Comparison of ENCODE assay signal across 9 cellular contexts in genomic region chr4:148834804-148835598, GRCh38.
DNase-seq lines count a peak whose midpoint lies in the region; ATAC-seq, FAIRE-seq and TF ChIP-seq lines count a peak whose summit lies in the region.
"Had no signal": no experiment of that assay in that cellular context is flagged by ENCODE, and none has a peak within 500 bp of the region (broad histone marks: within the 10 kb centered on the region; RNA-seq: fewer than 3 reads in every experiment).

No MANE protein-coding gene starts in this region.

- H3K4me2 ChIP-seq in GM23248 (ENCODE audit: unreplicated experiment) = peak overlapping the region; percentile 1

- no peaks in the 10 kb centered on the region for H3K4me1 Mint-ChIP-seq in progenitor cell of endocrine pancreas (ENCODE audit: low read depth)

- H3K4me3 ChIP-seq in GM23248 = no peak overlapping the region
- H3K4me3 ChIP-seq in kidney (ENCODE audit: low read length in 2 of 2) = no peak overlapping the region

- H3K27ac ChIP-seq in GM23248 (peak overlapping the region; percentile 48), kidney (ENCODE audit: low read depth in 2 of 2, low read length in 2 of 2) (no peak overlapping the region)

- no peaks in the 10 kb centered on the region for H3K9me2 ChIP-seq in GM23248 (ENCODE audit: insufficient read depth)

- TF ChIP-seq CTCF in kidney (IDR thresholded peaks at IDR 0.05; ENCODE audit: borderline replicate concordance, extremely low read depth, insufficient read depth) (no peak), progenitor cell of endocrine pancreas (IDR thresholded peaks at IDR 0.05; ENCODE audit: unreplicated experiment) (no peak)

- no peaks in the 10 kb centered on the region for H3F3A ChIP-seq in GM23248 (ENCODE audit: insufficient read depth)

- WGBS in GM23248 (ENCODE audit: low coverage in 1 of 2, low lambda C conversion rate in 2 of 2, missing lambda C conversion rate in 2 of 2), 2 experiments = 2 to 5% methylated on average over 6 of the region's 6 CpGs

- H3K9me3 ChIP-seq in GM23248 (ENCODE audit: low read depth) (no peaks in the 10 kb centered on the region), kidney (ENCODE audit: control insufficient read depth in 1 of 2, low read length in 2 of 2) (no peaks in the 10 kb centered on the region)

- intact Hi-C loops in kidney (cut with DNase I) = no loop called here

- in situ Hi-C loops in GM23248 (cut with MboI) = no loop called here

- H3K9me3 Mint-ChIP-seq in progenitor cell of endocrine pancreas (ENCODE audit: low read depth) = no peaks in the 10 kb centered on the region

- H4K20me1 ChIP-seq in GM23248 (ENCODE audit: insufficient read depth) = no peaks in the 10 kb centered on the region

- no peak overlapping the region for H3K27ac Mint-ChIP-seq in progenitor cell of endocrine pancreas

- no peaks in the 10 kb centered on the region for H3K36me3 ChIP-seq in GM23248 (ENCODE audit: low read depth)
- H3K36me3 ChIP-seq in kidney (ENCODE audit: control insufficient read depth in 1 of 2, insufficient read depth in 2 of 2, low read length in 2 of 2) = no peaks in the 10 kb centered on the region

- H3K27me3 Mint-ChIP-seq in progenitor cell of endocrine pancreas = no peaks in the 10 kb centered on the region

- no peaks in the 10 kb centered on the region for H3K36me3 Mint-ChIP-seq in progenitor cell of endocrine pancreas (ENCODE audit: insufficient read depth)

- H3K79me2 ChIP-seq in GM23248 (ENCODE audit: insufficient read depth) = no peaks in the 10 kb centered on the region

- peak overlapping the region; percentile 78 for H2AFZ ChIP-seq in GM23248

- DNase-seq in AG20443 (ENCODE audit: low spot score) (peak; percentile 11), GM23248 (peak; percentile 68), OCI-M1 (lab: John Stamatoyannopoulos, UW) (peak; percentile 80), kidney (peak; percentile 52), progenitor cell of endocrine pancreas (ENCODE audit: low spot score, unreplicated experiment) (no peak), RKO (ENCODE audit: low spot score) (no peak)
- DNase-seq in stimulated activated CD4-positive, alpha-beta T cell treated with anti-CD3 and anti-CD28 coated beads, Interleukin-2, amount 100 ng/mL, for 24 hours = no peak

- ATAC-seq in HG02884 (IDR thresholded peaks at IDR 0.05; ENCODE audit: unreplicated experiment) = no peak

- H3K4me1 ChIP-seq in GM23248 (ENCODE audit: insufficient read depth) (peaks cover 11% of the 10 kb centered on the region; the same call in 1 of the 2 replicates), kidney (ENCODE audit: control insufficient read depth in 1 of 2, insufficient read depth in 1 of 2, low read depth in 1 of 2, low read length in 2 of 2) (no peaks in the 10 kb centered on the region)

- no peak overlapping the region for H3K4me3 Mint-ChIP-seq in progenitor cell of endocrine pancreas (ENCODE audit: low read depth)

- FAIRE-seq in kidney (lab: Jason Lieb, UNC) = no peak
- FAIRE-seq: frontal cortex had no signal

- H3K9ac ChIP-seq in GM23248 = no peak overlapping the region
- H3K9ac ChIP-seq in kidney (ENCODE audit: low read length in 2 of 2) = no peak overlapping the region

- no peaks in the 10 kb centered on the region for H3K27me3 ChIP-seq in GM23248 (replicated peaks; ENCODE audit: insufficient read depth)

Comparison
In these comparisons a context has a peak if more than half of its experiments do, and no peak if none do; other contexts are left out.
1. DNase-seq: peak in AG20443 (single experiment), GM23248 (single experiment), OCI-M1 (single experiment) and kidney (single experiment); none in progenitor cell of endocrine pancreas (single experiment), RKO (single experiment) and stimulated activated CD4-positive, alpha-beta T cell treated with anti-CD3 and anti-CD28 coated beads, Interleukin-2, amount 100 ng/mL, for 24 hours (0 of 2).